In the genomic region with DNA sequence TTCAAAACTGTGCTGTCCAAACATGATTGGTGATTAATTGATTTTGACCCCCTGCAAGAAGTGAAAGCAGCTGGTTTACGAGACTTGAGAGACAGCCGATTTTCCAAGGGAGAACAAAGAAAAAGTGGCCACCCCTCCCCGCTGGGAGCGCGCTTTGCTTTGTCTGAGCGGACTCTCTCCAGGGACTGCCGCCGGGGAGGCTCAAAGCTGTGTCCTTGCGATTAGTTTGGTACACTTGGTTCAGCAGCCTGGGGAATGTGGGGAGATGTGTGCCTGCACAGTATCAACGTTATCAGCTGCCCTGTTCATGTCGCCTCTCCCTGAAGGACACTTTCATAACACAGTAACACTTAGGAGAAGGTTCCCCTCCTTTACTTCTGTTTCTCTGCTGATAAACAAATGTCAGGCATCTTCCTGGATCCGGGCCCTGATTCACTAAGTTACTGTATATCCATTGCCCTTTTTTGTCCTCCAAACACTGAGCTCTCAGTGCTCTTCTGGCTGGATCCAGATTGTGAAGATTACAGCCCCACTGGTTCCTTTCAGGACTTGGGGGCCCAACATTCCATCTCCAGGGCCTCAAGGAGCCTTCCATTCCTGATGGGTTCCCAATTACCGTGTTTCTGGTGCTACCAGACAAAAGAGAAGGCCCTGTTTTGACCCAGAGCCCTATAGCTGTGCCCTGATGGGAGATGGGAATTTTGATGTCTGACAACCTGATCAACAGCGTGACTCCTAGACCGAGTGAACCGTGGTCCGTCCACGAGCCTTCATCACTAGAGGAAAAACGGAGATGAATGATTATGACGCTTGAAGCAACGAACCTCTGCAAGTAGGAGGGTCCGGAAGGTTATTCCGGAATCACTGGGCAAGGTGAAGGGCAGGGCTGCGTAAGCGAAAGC, we compare ENCODE assay signal across 8 cellular contexts. TPM values are rescaled to one million over a fixed set of nuclear protein-coding genes. Genes with fewer than 3 reads are reported as not detected.
A peak's percentile ranks its signal among the peaks of the same experiment; 100 is the strongest.
DNase-seq lines count a peak whose midpoint lies in the region; ATAC-seq, FAIRE-seq and TF ChIP-seq lines count a peak whose summit lies in the region.

No MANE protein-coding gene starts in this region.

- BruUV-seq in GM12878 (replicated peaks; lab: Mats Ljungman, UMichigan) = no TSS peak

- peak overlapping the region; percentile 25 for H3K18ac ChIP-seq in H9 (ENCODE audit: insufficient read length, low read depth, low read length)

- no peak overlapping the region for H2AK5ac ChIP-seq in H9 (ENCODE audit: insufficient read length, low read length)

- peaks cover 8% of the 10 kb centered on the region for H3K27me3 Mint-ChIP-seq in H9 (ENCODE audit: low read depth)

- H2AFZ ChIP-seq in H9 (ENCODE audit: low read length) (no peak overlapping the region), GM12878 (ENCODE audit: control insufficient read depth, low read depth, low read length) (peak overlapping the region; percentile 79)

- H4K91ac ChIP-seq in H9 (ENCODE audit: insufficient read length, low read depth, low read length) = no peak overlapping the region

- H3K27ac ChIP-seq in H9 (ENCODE audit: insufficient read length, low read depth, low read length) (no peak overlapping the region), GM12878 (ENCODE audit: control insufficient read depth, insufficient read depth) (no peak overlapping the region)

- no peak overlapping the region for H3K4ac ChIP-seq in H9 (ENCODE audit: low read depth, low read length)

- CTCF ChIA-PET in GM12878 (lab: Yijun Ruan, JAX) = interaction anchor here (0.8 to 3.8 kb wide), 7 partner anchors 11 to 169 kb away, joined by 4 to 14 read pairs (median 7); no protein-coding TSS in a partner anchor

- no peak overlapping the region for H2BK120ac ChIP-seq in H9 (ENCODE audit: low read depth, low read length, poor library complexity, severe bottlenecking)

- RAD21 ChIA-PET in GM12878 (lab: Charles Lee; ENCODE audit: unreplicated experiment) = no interaction called here

- in situ Hi-C loops in GM12878 (cut with MboI) = loop anchor here (10.0 kb wide), 1 partner anchor 168 kb away; a partner anchor contains a TSS

- TF ChIP-seq CTCF in H9 (conservative IDR thresholded peaks at IDR 0.05) (no peak), GM12878 (IDR thresholded peaks at IDR 0.05 in 2 of 3, conservative IDR thresholded peaks at IDR 0.05 in 1 of 3; ENCODE audit: control insufficient read depth in 2 of 3, extremely low read depth in 1 of 3, insufficient read depth in 1 of 3, low read depth in 3 of 3, low read length in 3 of 3) (no peak)

- peak overlapping the region in 1 of 2 experiments; percentile 31; a peak in 1 of 5 replicates for H3K4me3 Mint-ChIP-seq in H9
- H3K4me3 Mint-ChIP-seq in stimulated activated effector memory CD8-positive, alpha-beta T cell treated with anti-CD3 and anti-CD28 coated beads, Interleukin-12 subunit alpha, Interleukin-12 subunit beta, amount 100 ng/mL, for 72 hours = peak overlapping the region; percentile 35

- H3K79me2 ChIP-seq in H9 (ENCODE audit: insufficient read depth, low read length) (no peaks in the 10 kb centered on the region), GM12878 (ENCODE audit: control insufficient read depth, insufficient read depth, low read length) (no peaks in the 10 kb centered on the region)

- H2BK15ac ChIP-seq in H9 (ENCODE audit: low read depth, low read length) = no peak overlapping the region

- no peak overlapping the region for H3K56ac ChIP-seq in H9 (ENCODE audit: insufficient read length, low read depth, low read length)

- no peak overlapping the region for H2BK5ac ChIP-seq in H9 (ENCODE audit: insufficient read length, low read length)

- SMC1A ChIA-PET in GM12878 (lab: Charles Lee; ENCODE audit: uncharacterized antibody, unreplicated experiment) = interaction anchor here (0.9 kb wide), 1 partner anchor 170 kb away, joined by 3 read pairs; no protein-coding TSS in a partner anchor

- DNase-seq in H9 (peak; percentile 71), NCI-H345 treated with DMSO at 0.1 percent for 48 hours (lab: John Stamatoyannopoulos, UW; ENCODE audit: unreplicated experiment) (peak; percentile 13), GM12878 (ENCODE audit: low read depth, low spot score) (no peak), left colon (peak; percentile 34 to 40), GM19239 (ENCODE audit: insufficient read length, low spot score) (no peak)
- DNase-seq in stimulated activated effector memory CD8-positive, alpha-beta T cell treated with anti-CD3 and anti-CD28 coated beads, Interleukin-12 subunit alpha, Interleukin-12 subunit beta, amount 100 ng/mL, for 72 hours (ENCODE audit: low spot score in 2 of 2) = no peak

- H3K9ac ChIP-seq in H9 (ENCODE audit: extremely low read depth, insufficient read length, low read length) (peak overlapping the region; percentile 46), GM12878 (ENCODE audit: control insufficient read depth, insufficient read depth, low read length) (peak overlapping the region; percentile 59; the same call in 1 of the 2 replicates)

- H3K4me1 Mint-ChIP-seq in H9 = peaks cover 21 to 25% of the 10 kb centered on the region in 2 experiments
- H3K4me1 Mint-ChIP-seq in stimulated activated effector memory CD8-positive, alpha-beta T cell treated with anti-CD3 and anti-CD28 coated beads, Interleukin-12 subunit alpha, Interleukin-12 subunit beta, amount 100 ng/mL, for 72 hours = peaks cover 19% of the 10 kb centered on the region

- H3K27me3 ChIP-seq in H9 (ENCODE audit: insufficient read depth, low read length) (no peaks in the 10 kb centered on the region), GM12878 (replicated peaks in 1 of 2; ENCODE audit: control insufficient read depth in 2 of 2, insufficient read depth in 2 of 2, low read length in 1 of 2) (no peaks in the 10 kb centered on the region)

- H3K36me3 Mint-ChIP-seq in H9 (ENCODE audit: insufficient read depth in 1 of 3, low read depth in 3 of 3) = no peaks in the 10 kb centered on the region
- H3K36me3 Mint-ChIP-seq in stimulated activated effector memory CD8-positive, alpha-beta T cell treated with anti-CD3 and anti-CD28 coated beads, Interleukin-12 subunit alpha, Interleukin-12 subunit beta, amount 100 ng/mL, for 72 hours = peaks cover 15% of the 10 kb centered on the region

- POLR2A ChIA-PET in GM12878 (lab: Charles Lee) = interaction anchor here (0.6 kb wide), 2 partner anchors 53 to 1292 kb away, joined by 3 to 6 read pairs; no protein-coding TSS in a partner anchor

- peaks cover 5% of the 10 kb centered on the region; the same call in 1 of the 2 replicates for H3K4me1 ChIP-seq in H9 (ENCODE audit: insufficient read depth, low read length)
- H3K4me1 ChIP-seq in GM12878 (ENCODE audit: control insufficient read depth, insufficient read depth, low read length) = peaks cover 3% of the 10 kb centered on the region; the same call in 1 of the 2 replicates

- ATAC-seq in GM12878 (no peak), left colon (no peak), HG03520 (IDR thresholded peaks at IDR 0.05; ENCODE audit: unreplicated experiment) (no peak), GM21367 (IDR thresholded peaks at IDR 0.05; ENCODE audit: unreplicated experiment) (no peak)
- no peak for ATAC-seq in stimulated activated effector memory CD8-positive, alpha-beta T cell treated with anti-CD3 and anti-CD28 coated beads, Interleukin-12 subunit alpha, Interleukin-12 subunit beta, amount 100 ng/mL, for 72 hours

- H2BK12ac ChIP-seq in H9 (ENCODE audit: insufficient read length, low read depth, low read length) = no peak overlapping the region

- H4K20me1 ChIP-seq in H9 (ENCODE audit: control insufficient read depth, insufficient read depth, insufficient read length) (no peaks in the 10 kb centered on the region), GM12878 (ENCODE audit: control insufficient read depth, insufficient read depth) (no peaks in the 10 kb centered on the region)

- H3K36me3 ChIP-seq in GM12878 (ENCODE audit: control insufficient read depth in 2 of 2, insufficient read depth in 2 of 2, low read length in 1 of 2) = no peaks in the 10 kb centered on the region

- H4K8ac ChIP-seq in H9 (replicated peaks; ENCODE audit: insufficient read length, low read depth, low read length) = no peak overlapping the region

- H3K9me3 ChIP-seq in H9 (ENCODE audit: control insufficient read depth, low read depth, low read length) (no peaks in the 10 kb centered on the region), GM12878 (replicated peaks; ENCODE audit: control insufficient read depth, insufficient read depth, low read length) (no peaks in the 10 kb centered on the region)

- no peak overlapping the region; a peak in 1 of 7 replicates for H3K27ac Mint-ChIP-seq in H9
- H3K27ac Mint-ChIP-seq in stimulated activated effector memory CD8-positive, alpha-beta T cell treated with anti-CD3 and anti-CD28 coated beads, Interleukin-12 subunit alpha, Interleukin-12 subunit beta, amount 100 ng/mL, for 72 hours = peak overlapping the region; percentile 75

- no peak overlapping the region for H2BK20ac ChIP-seq in H9 (ENCODE audit: low read depth, low read length, poor library complexity, severe bottlenecking)

- FAIRE-seq in GM12878 (lab: Jason Lieb, UNC) (no peak), GM19239 (lab: Jason Lieb, UNC) (no peak)

- peak overlapping the region; percentile 8 for H3K4me2 ChIP-seq in H9 (ENCODE audit: insufficient read depth, insufficient read length, low read length)
- peak overlapping the region; percentile 83 for H3K4me2 ChIP-seq in GM12878 (ENCODE audit: control insufficient read depth, insufficient read depth)

- no peak for TF ChIP-seq EP300 in GM12878 (IDR thresholded peaks at IDR 0.05; ENCODE audit: borderline replicate concordance in 1 of 2, control insufficient read depth in 1 of 2, low read depth in 2 of 2, low read length in 2 of 2)

- no peaks in the 10 kb centered on the region for H3K23me2 ChIP-seq in H9 (ENCODE audit: insufficient read length, low read depth, low read length, poor library complexity, severe bottlenecking)

- no peaks in the 10 kb centered on the region for H3K79me1 ChIP-seq in H9 (ENCODE audit: insufficient read depth, low read depth, low read length, poor library complexity, severe bottlenecking)

- peak overlapping the region; percentile 4; the same call in 1 of the 2 replicates for H3K4me3 ChIP-seq in GM12878

- H3K14ac ChIP-seq in H9 (ENCODE audit: insufficient read depth, low read length) = 0 out of 2 replicates have a peak overlapping the region, but pooled peaks have one; percentile 83

- no peak overlapping the region for H3K23ac ChIP-seq in H9 (ENCODE audit: insufficient read length, low read depth, low read length)

- no peak for TF ChIP-seq RAD21 in GM12878 (IDR thresholded peaks at IDR 0.05; ENCODE audit: insufficient read depth, low read depth, low read length)

- no peak for TF ChIP-seq POLR2A in GM12878 (IDR thresholded peaks at IDR 0.05; ENCODE audit: low read depth, low read length)

- no peaks in the 10 kb centered on the region; a peak in 1 of 5 replicates for H3K9me3 Mint-ChIP-seq in H9
- no peaks in the 10 kb centered on the region for H3K9me3 Mint-ChIP-seq in stimulated activated effector memory CD8-positive, alpha-beta T cell treated with anti-CD3 and anti-CD28 coated beads, Interleukin-12 subunit alpha, Interleukin-12 subunit beta, amount 100 ng/mL, for 72 hours

- H3T11ph ChIP-seq in H9 (ENCODE audit: low read length) = no peak overlapping the region

- H4K5ac ChIP-seq in H9 (ENCODE audit: insufficient read length, low read depth, low read length) = no peak overlapping the region

- WGBS in H9 (ENCODE audit: extremely low coverage, insufficient read length, low lambda C conversion rate) = no CpG with 5 or more reads among the region's 25 CpGs
- 46% methylated on average over 25 of the region's 25 CpGs for WGBS in GM12878 (ENCODE audit: insufficient coverage, insufficient replicate concordance, low lambda C conversion rate, missing lambda C conversion rate)

- intact Hi-C loops in GM12878 (cut with micrococcal nuclease; ENCODE audit: unreplicated experiment) = no loop called here
- intact Hi-C loops in left colon (cut with DNase I, micrococcal nuclease) = loop anchor here in 1 of 2 donors (5.0 to 10.0 kb wide), 2 partner anchors 46 to 148 kb away; a partner anchor contains a TSS

RNA-seq across cellular contexts. Expression of a gene that starts 31.7 kb away (rescaled TPM):
- 660 and 684 TPM in 2 replicates for total RNA-seq in H9 (2021)
- 36.9 and 48.7 TPM in 2 replicates for total RNA-seq in GM12878 (2013; cell fraction: nucleolus; rRNA removed)
- 449 and 453 TPM in 2 replicates for total RNA-seq in GM12878 (2014; rRNA removed)
- total RNA-seq in GM12878 (2014; rRNA removed; fragmentation: Illumina TruSeq; extraction: Trizol) = 333 and 343 TPM in 2 replicates
- 318 and 323 TPM in 2 replicates for total RNA-seq in GM12878 (2021)
- polyA plus RNA-seq in GM12878 (2011; ENCODE audit: low read depth) = 181 TPM
- 406 and 821 TPM in 2 replicates for polyA plus RNA-seq in GM12878 (2011; rRNA removed)
- 1,358 and 1,411 TPM in 2 replicates for polyA plus RNA-seq in GM12878 (2011; cell fraction: cytosol; rRNA removed)
- polyA plus RNA-seq in GM12878 (2011; cell fraction: nucleus; rRNA removed) = 349 and 442 TPM in 2 replicates
- 194 and 220 TPM in 2 replicates for polyA plus RNA-seq in GM12878 (2012)
- 958 and 1,003 TPM in 2 replicates for polyA plus RNA-seq in GM12878 (2014; fragmentation: Illumina TruSeq; extraction: Trizol)
- polyA plus RNA-seq in GM12878 (2014; fragmentation: Nextera tagmentation; extraction: Ambion mirVana) = 100 to 1,000 TPM; 285 to 374 TPM
- polyA plus RNA-seq in GM12878 (2014; rRNA removed) = 716 and 733 TPM in 2 replicates
- polyA plus RNA-seq in GM12878 (2016; fragmentation: Nextera tagmentation; extraction: Ambion mirVana) = 100 to 1,000 TPM; 432 to 449 TPM
- polyA minus RNA-seq in GM12878 (2011; rRNA and poly(A)+ RNA removed) = 870 and 1,102 TPM in 2 replicates
- polyA minus RNA-seq in GM12878 (2011; cell fraction: cytosol; rRNA and poly(A)+ RNA removed) = 144 and 171 TPM in 2 replicates
- 70.7 and 117 TPM in 2 replicates for polyA minus RNA-seq in GM12878 (2011; cell fraction: nucleus; rRNA and poly(A)+ RNA removed)
- 100 to 1,000 TPM; 260 to 267 TPM for total RNA-seq in left colon

RNA-seq across cellular contexts. Expression of a gene that starts 44.3 kb away (rescaled TPM):
- total RNA-seq in H9 (2021) (148 and 149 TPM in 2 replicates), GM12878 (2014; rRNA removed) (281 and 336 TPM in 2 replicates), GM12878 (2014; rRNA removed; fragmentation: Illumina TruSeq; extraction: Trizol) (188 and 209 TPM in 2 replicates), GM12878 (2021) (148 and 167 TPM in 2 replicates), left colon (10 to 100 TPM; 12.8 to 57.7 TPM)
- 18.5 and 18.7 TPM in 2 replicates for total RNA-seq in GM12878 (2013; cell fraction: nucleolus; rRNA removed)
- polyA plus RNA-seq in GM12878 (2011; ENCODE audit: low read depth) = 59.9 TPM
- polyA plus RNA-seq in GM12878 (2011; rRNA removed) (78.7 and 129 TPM in 2 replicates), GM12878 (2014; fragmentation: Illumina TruSeq; extraction: Trizol) (340 and 395 TPM in 2 replicates), GM12878 (2014; fragmentation: Nextera tagmentation; extraction: Ambion mirVana) (100 to 1,000 TPM; 431 to 496 TPM), GM12878 (2014; rRNA removed) (259 and 311 TPM in 2 replicates), GM12878 (2016; fragmentation: Nextera tagmentation; extraction: Ambion mirVana) (100 to 1,000 TPM; 200 to 217 TPM)
- 165 and 170 TPM in 2 replicates for polyA plus RNA-seq in GM12878 (2011; cell fraction: cytosol; rRNA removed)
- 71.2 and 85.4 TPM in 2 replicates for polyA plus RNA-seq in GM12878 (2011; cell fraction: nucleus; rRNA removed)
- polyA plus RNA-seq in GM12878 (2012) = 62.8 and 66.1 TPM in 2 replicates
- 104 and 131 TPM in 2 replicates for polyA minus RNA-seq in GM12878 (2011; rRNA and poly(A)+ RNA removed)
- 12.3 and 25.0 TPM in 2 replicates for polyA minus RNA-seq in GM12878 (2011; cell fraction: cytosol; rRNA and poly(A)+ RNA removed)
- polyA minus RNA-seq in GM12878 (2011; cell fraction: nucleus; rRNA and poly(A)+ RNA removed) = 20.9 and 25.6 TPM in 2 replicates

Comparison
In these comparisons a context has a peak if more than half of its experiments do, and no peak if none do; other contexts are left out.
1. DNase-seq: peak in H9 (single experiment), NCI-H345 treated with DMSO at 0.1 percent for 48 hours (single experiment) and left colon (2 of 2); none in GM12878 (single experiment), stimulated activated effector memory CD8-positive, alpha-beta T cell treated with anti-CD3 and anti-CD28 coated beads, Interleukin-12 subunit alpha, Interleukin-12 subunit beta, amount 100 ng/mL, for 72 hours (0 of 2) and GM19239 (single experiment).